Comparison of ENCODE assay signal across 24 cellular contexts in genomic region chr4:16692021-16692420, GRCh38.
DNase-seq lines count a peak whose midpoint lies in the region; ATAC-seq and TF ChIP-seq lines count a peak whose summit lies in the region.
"Had no signal": no experiment of that assay in that cellular context is flagged by ENCODE, and none has a peak within 500 bp of the region (broad histone marks: within the 10 kb centered on the region; RNA-seq: fewer than 3 reads in every experiment).

No MANE protein-coding gene starts in this region.

- no peak for TF ChIP-seq POLR2A in IMR-90 (IDR thresholded peaks at IDR 0.05; ENCODE audit: low read depth, low read length)
- TF ChIP-seq POLR2A in breast epithelium (IDR thresholded peaks at IDR 0.05): no peak

- no peak for TF ChIP-seq RAD21 in IMR-90 (IDR thresholded peaks at IDR 0.05; ENCODE audit: low read length)

- H3K79me1 ChIP-seq in IMR-90 (ENCODE audit: low read depth in 1 of 2, low read length in 2 of 2): peaks cover 0 to 4% of the 10 kb centered on the region in 2 experiments; a peak in 1 of 4 replicates
- no peaks in the 10 kb centered on the region for H3K79me1 ChIP-seq in mesenchymal stem cell (replicated peaks; ENCODE audit: low read length, poor library complexity, severe bottlenecking)

- no peak overlapping the region for H2AFZ ChIP-seq in IMR-90 (replicated peaks; ENCODE audit: low read length, poor library complexity)
- H2AFZ ChIP-seq in mesenchymal stem cell (ENCODE audit: low read depth, low read length): no peak overlapping the region
- no peak overlapping the region for H2AFZ ChIP-seq in hepatocyte

- H3K9me1 ChIP-seq in IMR-90 (ENCODE audit: insufficient read depth, low read length): peaks cover 9% of the 10 kb centered on the region

- H2BK120ac ChIP-seq in IMR-90 (ENCODE audit: low read depth, low read length): peak overlapping the region; percentile 54; the same call in 1 of the 2 replicates
- H2BK120ac ChIP-seq in mesenchymal stem cell (ENCODE audit: low read depth, low read length): no peak overlapping the region

- H3K36me3 ChIP-seq in A673 (ENCODE audit: insufficient read depth, low read length, poor library complexity, severe bottlenecking): no peaks in the 10 kb centered on the region
- H3K36me3 ChIP-seq in IMR-90 (ENCODE audit: control insufficient read depth, insufficient read depth, low read length): 0 out of 2 replicates have a peak, but pooled peaks cover 2% of the 10 kb centered on the region
- H3K36me3 ChIP-seq in breast epithelium: no peaks in the 10 kb centered on the region
- peaks cover 0 to 13% of the 10 kb centered on the region in 2 experiments for H3K36me3 ChIP-seq in mesenchymal stem cell (ENCODE audit: control insufficient read depth in 1 of 2, insufficient read depth in 2 of 2, low read depth in 1 of 2, low read length in 2 of 2)
- no peaks in the 10 kb centered on the region for H3K36me3 ChIP-seq in hepatocyte (replicated peaks; ENCODE audit: insufficient read depth, low read depth)
- H3K36me3 ChIP-seq: adrenal gland, ovary, thyroid gland had no signal

- H2BK12ac ChIP-seq in mesenchymal stem cell (ENCODE audit: low read length in 2 of 2): no peak overlapping the region

- H3K56ac ChIP-seq in IMR-90 (ENCODE audit: extremely low read depth, insufficient read depth, low read length): no peak overlapping the region

- no peak overlapping the region for H2AK9ac ChIP-seq in IMR-90 (replicated peaks; ENCODE audit: low read depth, low read length, poor library complexity)

- H3K4ac ChIP-seq in IMR-90 (ENCODE audit: low read depth, low read length) (peak overlapping the region; percentile 18; the same call in 1 of the 2 replicates), mesenchymal stem cell (ENCODE audit: low read depth in 1 of 2, low read length in 2 of 2) (no peak overlapping the region)

- H3K4me3 ChIP-seq in A673 (ENCODE audit: low read depth, low read length, poor library complexity, severe bottlenecking): no peak overlapping the region
- H3K4me3 ChIP-seq in IMR-90 (ENCODE audit: insufficient read depth, low read depth, low read length): no peak overlapping the region
- H3K4me3 ChIP-seq in breast epithelium: no peak overlapping the region
- no peak overlapping the region for H3K4me3 ChIP-seq in mesenchymal stem cell (ENCODE audit: insufficient read depth in 1 of 2, low read depth in 1 of 2, low read length in 2 of 2)
- no peak overlapping the region for H3K4me3 ChIP-seq in hepatocyte
- H3K4me3 ChIP-seq: adrenal gland, heart right ventricle, ovary, thyroid gland had no signal

- H4K91ac ChIP-seq in IMR-90 (ENCODE audit: insufficient read depth, low read depth, low read length) (no peak overlapping the region), mesenchymal stem cell (ENCODE audit: low read length) (no peak overlapping the region)

- CTCF ChIA-PET in A673 (lab: Charles Lee) (interaction anchor here (0.5 kb wide), 1 partner anchor 55 kb away, joined by 5 read pairs; no protein-coding TSS in a partner anchor), IMR-90 (lab: Yijun Ruan, JAX) (no interaction called here)

- no peak for TF ChIP-seq CTCF in A673 (conservative IDR thresholded peaks at IDR 0.05; ENCODE audit: low read depth, low read length)
- no peak for TF ChIP-seq CTCF in IMR-90 (conservative IDR thresholded peaks at IDR 0.05; ENCODE audit: low read depth, low read length)
- no peak for TF ChIP-seq CTCF in breast epithelium (IDR thresholded peaks at IDR 0.05)
- TF ChIP-seq CTCF in hepatocyte (IDR thresholded peaks at IDR 0.05; ENCODE audit: poor library complexity): no peak

- H2BK15ac ChIP-seq in IMR-90 (ENCODE audit: low read depth, low read length) (no peak overlapping the region; the same call in 2 of the 3 replicates), mesenchymal stem cell (ENCODE audit: low read depth, poor library complexity, severe bottlenecking) (no peak overlapping the region)

- peak overlapping the region; percentile 70; the same call in 1 of the 2 replicates for H4K5ac ChIP-seq in IMR-90 (ENCODE audit: low read depth, low read length)

- no peak overlapping the region; the same call in 1 of the 2 replicates for H3K14ac ChIP-seq in IMR-90 (replicated peaks; ENCODE audit: low read depth, low read length)
- H3K14ac ChIP-seq in mesenchymal stem cell (ENCODE audit: low read length in 2 of 2): no peak overlapping the region

- H3K27ac ChIP-seq in A673 (ENCODE audit: low read depth, low read length, poor library complexity, severe bottlenecking) (peak overlapping the region; percentile 78), IMR-90 (ENCODE audit: insufficient read depth, low read length) (no peak overlapping the region), breast epithelium (peak overlapping the region; percentile 6 to 36), mesenchymal stem cell (ENCODE audit: low read length, poor library complexity, severe bottlenecking) (no peak overlapping the region), hepatocyte (no peak overlapping the region)

- no peaks in the 10 kb centered on the region for H3K79me2 ChIP-seq in hepatocyte

- H3K4me2 ChIP-seq in IMR-90 (ENCODE audit: low read depth, low read length) (peak overlapping the region; percentile 66; the same call in 1 of the 2 replicates), mesenchymal stem cell (ENCODE audit: low read length, poor library complexity, severe bottlenecking) (no peak overlapping the region), hepatocyte (no peak overlapping the region)

- peak overlapping the region; percentile 38; the same call in 1 of the 2 replicates for H2BK20ac ChIP-seq in IMR-90 (ENCODE audit: low read depth, low read length)

- no peak overlapping the region for H3K9ac ChIP-seq in IMR-90 (ENCODE audit: low read depth, low read length)
- H3K9ac ChIP-seq in mesenchymal stem cell (ENCODE audit: low read length): peak overlapping the region; percentile 40

- ATAC-seq in IMR-90 (ENCODE audit: low read depth): 0 out of 2 replicates have a peak, but pooled peaks have one; percentile 15
- ATAC-seq: naive thymus-derived CD4-positive, alpha-beta T cell; T-cell had no signal

- H3K4me1 ChIP-seq in A673 (ENCODE audit: insufficient read depth, low read length, poor library complexity, severe bottlenecking) (peaks cover 63% of the 10 kb centered on the region), IMR-90 (ENCODE audit: control insufficient read depth, insufficient read depth, low read length) (peaks cover 17% of the 10 kb centered on the region), breast epithelium (no peaks in the 10 kb centered on the region), mesenchymal stem cell (ENCODE audit: control insufficient read depth, insufficient read depth, low read depth, low read length) (no peaks in the 10 kb centered on the region), hepatocyte (ENCODE audit: insufficient read depth) (peaks cover 4% of the 10 kb centered on the region)

- H3K18ac ChIP-seq in IMR-90 (ENCODE audit: low read depth, low read length) (peak overlapping the region; percentile 84; the same call in 1 of the 2 replicates), mesenchymal stem cell (ENCODE audit: low read depth in 1 of 2, low read length in 2 of 2) (no peak overlapping the region)

- H3K23ac ChIP-seq in IMR-90 (ENCODE audit: low read depth, low read length) (peak overlapping the region; percentile 75; the same call in 1 of the 2 replicates), mesenchymal stem cell (ENCODE audit: low read length in 2 of 2) (no peak overlapping the region)

- intact Hi-C loops in A673 (cut with micrococcal nuclease; ENCODE audit: unreplicated experiment): loop anchor here (5.0 kb wide), 1 partner anchor 630 kb away; no protein-coding TSS in a partner anchor
- intact Hi-C loops in IMR-90 (cut with micrococcal nuclease): no loop called here
- intact Hi-C loops in breast epithelium (cut with DNase I; ENCODE audit: low total_unique reads): no loop called here

- POLR2A ChIA-PET in A673 (lab: Charles Lee; ENCODE audit: low non-redundant PET) (no interaction called here), IMR-90 (lab: Charles Lee; ENCODE audit: unreplicated experiment) (no interaction called here)

- no peaks in the 10 kb centered on the region for H3K9me2 ChIP-seq in hepatocyte (replicated peaks; ENCODE audit: insufficient read depth)

- H3K9me3 ChIP-seq in A673 (ENCODE audit: low read depth, low read length, poor library complexity, severe bottlenecking): no peaks in the 10 kb centered on the region
- peaks cover 6% of the 10 kb centered on the region for H3K9me3 ChIP-seq in IMR-90 (ENCODE audit: control insufficient read depth, insufficient read depth, low read length)
- H3K9me3 ChIP-seq in breast epithelium: no peaks in the 10 kb centered on the region
- H3K9me3 ChIP-seq in mesenchymal stem cell (ENCODE audit: control insufficient read depth, low read length): no peaks in the 10 kb centered on the region
- no peaks in the 10 kb centered on the region for H3K9me3 ChIP-seq in hepatocyte (ENCODE audit: low read depth)
- H3K9me3 ChIP-seq: adrenal gland, ovary, thyroid gland had no signal

- BruUV-seq in A673 (replicated peaks; lab: Mats Ljungman, UMichigan) (no TSS peak), IMR-90 (replicated peaks; lab: Mats Ljungman, UMichigan) (no TSS peak)

- dilution Hi-C loops in IMR-90 (cut with HindIII; ENCODE audit: low sequenced_read_pairs, unreplicated experiment): no loop called here

- WGBS in IMR-90 (ENCODE audit: extremely low coverage in 2 of 2, insufficient read length in 1 of 2), 2 experiments: 0% methylated on average over 1 of the region's 4 CpGs; no CpG with 5 or more reads in 1 of the 2 experiments
- 78% methylated on average over 3 of the region's 4 CpGs for WGBS in mesenchymal stem cell
- WGBS in hepatocyte (ENCODE audit: low lambda C conversion rate, missing lambda C conversion rate): 63% methylated on average over 4 of the region's 4 CpGs

- H2AK5ac ChIP-seq in IMR-90 (ENCODE audit: low read depth, low read length): no peak overlapping the region
- H2AK5ac ChIP-seq in mesenchymal stem cell (ENCODE audit: low read length, severe bottlenecking): no peak overlapping the region

- H3K27me3 ChIP-seq in A673 (replicated peaks; ENCODE audit: insufficient read depth, low read depth, low read length, poor library complexity) (no peaks in the 10 kb centered on the region), IMR-90 (ENCODE audit: control insufficient read depth, insufficient read depth, low read length) (no peaks in the 10 kb centered on the region), breast epithelium (no peaks in the 10 kb centered on the region), mesenchymal stem cell (ENCODE audit: control insufficient read depth in 1 of 2, insufficient read depth in 1 of 2, low read length in 2 of 2) (no peaks in the 10 kb centered on the region), hepatocyte (no peaks in the 10 kb centered on the region)
- H3K27me3 ChIP-seq: adrenal gland, heart right ventricle, ovary, thyroid gland had no signal

- in situ Hi-C loops in IMR-90 (cut with MboI; ENCODE audit: low sequenced_read_pairs): no loop called here

- H4K20me1 ChIP-seq in IMR-90 (ENCODE audit: insufficient read depth, low read length) (no peaks in the 10 kb centered on the region), hepatocyte (ENCODE audit: insufficient read depth, poor library complexity, severe bottlenecking) (no peaks in the 10 kb centered on the region)

- peak; percentile 60 for DNase-seq in A673 (ENCODE audit: low spot score)
- peak; percentile 91 for DNase-seq in IMR-90
- no peak for DNase-seq in breast epithelium (ENCODE audit: low spot score in 2 of 2)
- no peak for DNase-seq in mesenchymal stem cell
- DNase-seq in hepatic stellate cell (ENCODE audit: low spot score): no peak
- no peak for DNase-seq in hepatocyte (ENCODE audit: low spot score)
- DNase-seq in superior temporal gyrus (ENCODE audit: extremely low spot score): no peak
- DNase-seq in ureter (ENCODE audit: low spot score): no peak
- DNase-seq: 8988T; activated CD4-positive, alpha-beta T cell treated with anti-CD3 and anti-CD28 coated beads for 1 hour; adrenal gland; CD8-positive, alpha-beta memory T cell; H7; heart right ventricle; Karpas-422; naive thymus-derived CD4-positive, alpha-beta T cell; NCI-H2171 treated with DMSO at 0.1 percent for 48 hours; NCI-H524; NK-92 treated with Interleukin-12 subunit alpha and Interleukin-12 subunit beta, amount 100 ng/mL, for 24 hours; ovary; stimulated activated CD4-positive, alpha-beta T cell treated with anti-CD3 and anti-CD28 coated beads, Interleukin-4, amount 100 ng/mL, for 1 hour; stimulated activated naive CD4-positive, alpha-beta T cell; T-cell had no signal

- H4K8ac ChIP-seq in IMR-90 (ENCODE audit: low read depth in 2 of 2, low read length in 2 of 2) (peak overlapping the region in 1 of 2 experiments; percentile 69; a peak in 2 of 4 replicates), mesenchymal stem cell (ENCODE audit: low read length) (no peak overlapping the region)

- H2BK5ac ChIP-seq in IMR-90 (ENCODE audit: low read depth, low read length, poor library complexity, severe bottlenecking) (peak overlapping the region; percentile 53), mesenchymal stem cell (ENCODE audit: low read depth, low read length, poor library complexity, severe bottlenecking) (no peak overlapping the region)

Comparison
In these comparisons a context has a peak if more than half of its experiments do, and no peak if none do; other contexts are left out.
1. DNase-seq: peak in A673 (single experiment) and IMR-90 (single experiment); none in breast epithelium (0 of 2), mesenchymal stem cell (single experiment), hepatic stellate cell (single experiment), hepatocyte (single experiment), superior temporal gyrus (single experiment) and ureter (single experiment).
2. H3K27ac ChIP-seq: peak in A673 (single experiment) and breast epithelium (2 of 2); none in IMR-90 (single experiment), mesenchymal stem cell (single experiment) and hepatocyte (single experiment).